ENCODE assay signal across 10 cellular contexts in the genomic region with DNA sequence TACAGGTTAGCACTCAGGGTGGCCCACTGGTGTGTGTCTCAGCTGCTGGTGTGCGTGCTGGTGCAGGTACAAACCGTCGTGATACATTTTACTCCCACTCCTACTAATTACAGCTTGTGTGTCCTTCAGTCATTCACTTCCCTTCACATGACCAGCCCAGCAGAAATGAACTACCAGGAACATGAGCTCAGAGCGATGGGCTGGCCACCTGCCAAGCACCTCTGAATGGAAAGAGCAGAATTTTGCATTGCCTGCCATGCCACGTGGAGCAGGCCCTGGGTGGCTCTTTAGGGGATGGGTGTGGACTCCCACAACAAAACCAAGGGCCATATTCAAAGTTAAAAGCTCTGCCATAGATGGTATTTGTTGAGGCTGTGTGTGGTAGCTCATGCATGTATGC. TPM values are rescaled to one million over a fixed set of nuclear protein-coding genes. Genes with fewer than 3 reads are reported as not detected.
DNase-seq lines count a peak whose midpoint lies in the region; ATAC-seq and TF ChIP-seq lines count a peak whose summit lies in the region.
"Had no signal": no experiment of that assay in that cellular context is flagged by ENCODE, and none has a peak within 500 bp of the region (broad histone marks: within the 10 kb centered on the region; RNA-seq: fewer than 3 reads in every experiment).

No MANE protein-coding gene starts in this region.

- TF ChIP-seq EP300 in Ishikawa (IDR thresholded peaks at IDR 0.05; ENCODE audit: borderline replicate concordance), result no peak

- H3K4me3 ChIP-seq in fibroblast of the aortic adventitia (ENCODE audit: low read depth, low read length), result no peak overlapping the region
- H3K4me3 ChIP-seq in skeletal muscle cell (ENCODE audit: low read depth, low read length), result no peak overlapping the region

- TF ChIP-seq CTCF in fibroblast of the aortic adventitia (IDR thresholded peaks at IDR 0.05; ENCODE audit: insufficient read depth, low read length), result no peak

- no peak for ATAC-seq in HG02588 (IDR thresholded peaks at IDR 0.05; ENCODE audit: unreplicated experiment)
- ATAC-seq: stimulated activated effector memory CD8-positive, alpha-beta T cell treated with anti-CD3 and anti-CD28 coated beads, Interleukin-12 subunit alpha, Interleukin-12 subunit beta, amount 100 ng/mL, for 72 hours had no signal

- no peak for TF ChIP-seq RAD21 in Ishikawa (IDR thresholded peaks at IDR 0.05; ENCODE audit: low read depth)

- DNase-seq in NCI-H748 treated with DMSO at 0.1 percent for 48 hours (lab: John Stamatoyannopoulos, UW) (peak; percentile 81), fibroblast of the aortic adventitia (ENCODE audit: low read depth) (peak; percentile 35), skeletal muscle cell (ENCODE audit: low read depth) (peak; percentile 35), SIG-M5 treated with dmso at 0.1 percent for 504 hours (lab: John Stamatoyannopoulos, UW; ENCODE audit: unreplicated experiment) (no peak), NCI-H128 (lab: John Stamatoyannopoulos, UW; ENCODE audit: unreplicated experiment) (no peak)
- no peak for DNase-seq in activated CD4-positive, alpha-beta T cell treated with anti-CD3 and anti-CD28 coated beads, Interleukin-2, amount 50 U/mL, for 48 hours
- DNase-seq: activated gamma-delta T cell treated with Interleukin-2 at 50 U/mL for 16 hours had no signal

TF ChIP-seq in Ishikawa, 13 proteins besides CTCF, POLR2A, EP300 and RAD21:
- TF ChIP-seq FOXM1 (IDR thresholded peaks at IDR 0.05; ENCODE audit: borderline replicate concordance, low read depth) (no peak), CEBPB (IDR thresholded peaks at IDR 0.05) (no peak), NFIC (IDR thresholded peaks at IDR 0.05) (peak; percentile 50), YY1 (IDR thresholded peaks at IDR 0.05; ENCODE audit: low read depth) (no peak), CREB1 (IDR thresholded peaks at IDR 0.05; ENCODE audit: low read depth) (no peak), EGR1 (IDR thresholded peaks at IDR 0.05) (no peak), TCF12 (IDR thresholded peaks at IDR 0.05; ENCODE audit: low read depth) (no peak), ZBTB7A (IDR thresholded peaks at IDR 0.05; ENCODE audit: low read depth) (no peak), TEAD4 (IDR thresholded peaks at IDR 0.05) (no peak), TAF1 (IDR thresholded peaks at IDR 0.05; ENCODE audit: low read depth) (no peak)
- TF ChIP-seq, protein P1, sequence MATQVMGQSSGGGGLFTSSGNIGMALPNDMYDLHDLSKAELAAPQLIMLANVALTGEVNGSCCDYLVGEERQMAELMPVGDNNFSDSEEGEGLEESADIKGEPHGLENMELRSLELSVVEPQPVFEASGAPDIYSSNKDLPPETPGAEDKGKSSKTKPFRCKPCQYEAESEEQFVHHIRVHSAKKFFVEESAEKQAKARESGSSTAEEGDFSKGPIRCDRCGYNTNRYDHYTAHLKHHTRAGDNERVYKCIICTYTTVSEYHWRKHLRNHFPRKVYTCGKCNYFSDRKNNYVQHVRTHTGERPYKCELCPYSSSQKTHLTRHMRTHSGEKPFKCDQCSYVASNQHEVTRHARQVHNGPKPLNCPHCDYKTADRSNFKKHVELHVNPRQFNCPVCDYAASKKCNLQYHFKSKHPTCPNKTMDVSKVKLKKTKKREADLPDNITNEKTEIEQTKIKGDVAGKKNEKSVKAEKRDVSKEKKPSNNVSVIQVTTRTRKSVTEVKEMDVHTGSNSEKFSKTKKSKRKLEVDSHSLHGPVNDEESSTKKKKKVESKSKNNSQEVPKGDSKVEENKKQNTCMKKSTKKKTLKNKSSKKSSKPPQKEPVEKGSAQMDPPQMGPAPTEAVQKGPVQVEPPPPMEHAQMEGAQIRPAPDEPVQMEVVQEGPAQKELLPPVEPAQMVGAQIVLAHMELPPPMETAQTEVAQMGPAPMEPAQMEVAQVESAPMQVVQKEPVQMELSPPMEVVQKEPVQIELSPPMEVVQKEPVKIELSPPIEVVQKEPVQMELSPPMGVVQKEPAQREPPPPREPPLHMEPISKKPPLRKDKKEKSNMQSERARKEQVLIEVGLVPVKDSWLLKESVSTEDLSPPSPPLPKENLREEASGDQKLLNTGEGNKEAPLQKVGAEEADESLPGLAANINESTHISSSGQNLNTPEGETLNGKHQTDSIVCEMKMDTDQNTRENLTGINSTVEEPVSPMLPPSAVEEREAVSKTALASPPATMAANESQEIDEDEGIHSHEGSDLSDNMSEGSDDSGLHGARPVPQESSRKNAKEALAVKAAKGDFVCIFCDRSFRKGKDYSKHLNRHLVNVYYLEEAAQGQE (IDR thresholded peaks at IDR 0.05; ENCODE audit: low read depth), result no peak
- TF ChIP-seq, protein P2, sequence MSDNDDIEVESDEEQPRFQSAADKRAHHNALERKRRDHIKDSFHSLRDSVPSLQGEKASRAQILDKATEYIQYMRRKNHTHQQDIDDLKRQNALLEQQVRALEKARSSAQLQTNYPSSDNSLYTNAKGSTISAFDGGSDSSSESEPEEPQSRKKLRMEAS (IDR thresholded peaks at IDR 0.05), result peak; percentile 79
- TF ChIP-seq, protein P3, sequence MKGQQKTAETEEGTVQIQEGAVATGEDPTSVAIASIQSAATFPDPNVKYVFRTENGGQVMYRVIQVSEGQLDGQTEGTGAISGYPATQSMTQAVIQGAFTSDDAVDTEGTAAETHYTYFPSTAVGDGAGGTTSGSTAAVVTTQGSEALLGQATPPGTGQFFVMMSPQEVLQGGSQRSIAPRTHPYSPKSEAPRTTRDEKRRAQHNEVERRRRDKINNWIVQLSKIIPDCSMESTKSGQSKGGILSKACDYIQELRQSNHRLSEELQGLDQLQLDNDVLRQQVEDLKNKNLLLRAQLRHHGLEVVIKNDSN (IDR thresholded peaks at IDR 0.05), result peak; percentile 67

RNA-seq across cellular contexts. Expression of a gene that starts 58.9 kb away (rescaled TPM):
- total RNA-seq in fibroblast of the aortic adventitia (ENCODE audit: low replicate concordance), result 19.9 and 21.4 TPM in 2 replicates

Comparison
In these comparisons a context has a peak if more than half of its experiments do, and no peak if none do; other contexts are left out.
1. DNase-seq: peak in NCI-H748 treated with DMSO at 0.1 percent for 48 hours (single experiment), fibroblast of the aortic adventitia (single experiment) and skeletal muscle cell (single experiment); none in SIG-M5 treated with dmso at 0.1 percent for 504 hours (single experiment), NCI-H128 (single experiment) and activated CD4-positive, alpha-beta T cell treated with anti-CD3 and anti-CD28 coated beads, Interleukin-2, amount 50 U/mL, for 48 hours (0 of 2).